ENCODE assay signal across 31 cellular contexts in the genomic region with DNA sequence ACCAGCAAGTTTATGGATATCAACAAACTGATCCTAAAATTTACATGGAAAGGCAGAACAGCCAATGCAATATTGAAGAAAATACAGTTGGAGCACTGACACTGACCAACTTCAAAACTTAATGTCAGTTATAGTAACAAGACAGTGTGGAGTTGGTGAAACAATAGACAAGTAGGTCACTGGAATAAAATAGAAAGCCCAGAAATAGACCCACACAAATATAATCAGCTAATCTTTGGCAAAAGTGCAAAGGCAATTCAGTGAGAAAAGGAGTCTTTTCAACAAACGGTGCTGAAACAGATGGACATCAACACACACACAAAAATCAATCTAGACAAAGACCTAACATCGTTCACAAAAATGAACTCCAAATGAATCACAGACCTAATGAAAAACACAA.
"Had no signal": no experiment of that assay in that cellular context is flagged by ENCODE, and none has a peak within 500 bp of the region (broad histone marks: within the 10 kb centered on the region; RNA-seq: fewer than 3 reads in every experiment).

No MANE protein-coding gene starts in this region.

- H3K4me3 Mint-ChIP-seq: activated CD4-positive, alpha-beta T cell treated with anti-CD3 and anti-CD28 coated beads, Interleukin-2, amount 10 ng/mL, durations not matched to agents 24 days and 14 days; activated CD8-positive, alpha-beta T cell treated with anti-CD3 and anti-CD28 coated beads for 36 hours; activated naive CD4-positive, alpha-beta T cell treated with anti-CD3 and anti-CD28 coated beads for 36 hours; activated naive CD8-positive, alpha-beta T cell treated with anti-CD3 and anti-CD28 coated beads for 36 hours; activated T-helper 1 cell treated with anti-CD3 and anti-CD28 coated beads, Interleukin-12 subunit alpha, Interleukin-12 subunit beta, Interleukin-2, Interleukin-4 antibody, amounts not matched to agents 30 ng/mL and 10 ng/mL and 1 ng/mL, durations not matched to agents 14 hours and 24 hours and 36 hours; central memory CD8-positive, alpha-beta T cell; T-helper 1 cell treated with Interleukin-12 subunit alpha and Interleukin-12 subunit beta and Interleukin-4 antibody, amounts not matched to agents 30 μg/mL and 1 μg/mL, for 36 hours; T-helper 2 cell treated with Interferon-gamma antibody and Interleukin-4, amounts not matched to agents 5 μg/mL and 100 μg/mL, for 36 hours had no signal

- H3K27ac Mint-ChIP-seq: activated CD4-positive, alpha-beta T cell treated with anti-CD3 and anti-CD28 coated beads, Interleukin-2, amount 10 ng/mL, durations not matched to agents 24 days and 14 days; activated CD8-positive, alpha-beta T cell treated with anti-CD3 and anti-CD28 coated beads for 36 hours; activated naive CD4-positive, alpha-beta T cell treated with anti-CD3 and anti-CD28 coated beads for 36 hours; activated naive CD8-positive, alpha-beta T cell treated with anti-CD3 and anti-CD28 coated beads for 36 hours; activated T-helper 1 cell treated with anti-CD3 and anti-CD28 coated beads, Interleukin-12 subunit alpha, Interleukin-12 subunit beta, Interleukin-2, Interleukin-4 antibody, amounts not matched to agents 30 ng/mL and 10 ng/mL and 1 ng/mL, durations not matched to agents 14 hours and 24 hours and 36 hours; T-helper 1 cell treated with Interleukin-12 subunit alpha and Interleukin-12 subunit beta and Interleukin-4 antibody, amounts not matched to agents 30 μg/mL and 1 μg/mL, for 36 hours; T-helper 2 cell treated with Interferon-gamma antibody and Interleukin-4, amounts not matched to agents 5 μg/mL and 100 μg/mL, for 36 hours had no signal

- H3K9me3 ChIP-seq: ascending aorta, Peyer's patch, SJSA1, SK-N-SH had no signal

- H3K9me3 Mint-ChIP-seq: activated T-helper 1 cell treated with anti-CD3 and anti-CD28 coated beads, Interleukin-12 subunit alpha, Interleukin-12 subunit beta, Interleukin-2, Interleukin-4 antibody, amounts not matched to agents 30 ng/mL and 10 ng/mL and 1 ng/mL, durations not matched to agents 14 hours and 24 hours and 36 hours; central memory CD8-positive, alpha-beta T cell; T-helper 1 cell treated with Interleukin-12 subunit alpha and Interleukin-12 subunit beta and Interleukin-4 antibody, amounts not matched to agents 30 μg/mL and 1 μg/mL, for 36 hours; T-helper 2 cell treated with Interferon-gamma antibody and Interleukin-4, amounts not matched to agents 5 μg/mL and 100 μg/mL, for 36 hours had no signal

- H3K27ac ChIP-seq: ascending aorta, cardiac muscle cell, KMS-11, Peyer's patch, SJSA1 had no signal

- H3K27me3 ChIP-seq: ascending aorta, cardiac muscle cell, Peyer's patch, SJSA1 had no signal

- DNase-seq: activated CD4-positive, alpha-beta T cell treated with anti-CD3 and anti-CD28 coated beads, Interleukin-2, amount 10 ng/mL, durations not matched to agents 24 days and 14 days; activated CD4-positive, alpha-beta T cell treated with anti-CD3 and anti-CD28 coated beads, Interleukin-2, amount 50 U/mL, for 4 hours; activated CD8-positive, alpha-beta T cell treated with anti-CD3 and anti-CD28 coated beads for 36 hours; activated gamma-delta T cell treated with Interleukin-2 at 50 U/mL for 16 hours; activated naive CD4-positive, alpha-beta T cell treated with anti-CD3 and anti-CD28 coated beads for 36 hours; activated naive CD8-positive, alpha-beta T cell treated with anti-CD3 and anti-CD28 coated beads for 36 hours; activated T-cell treated with anti-CD3 and anti-CD28 coated beads, Interleukin-2, amount 50 U/mL, for 1 hour; amniotic stem cell; MM.1S; MV-4-11; NCI-H1092; NCI-H1436 treated with DMSO at 0.1 percent for 48 hours; NCI-H1694 treated with DMSO at 0.1 percent for 48 hours; NCI-H2029; NCI-H510A; NCI-H526; NCI-H748 treated with DMSO at 0.1 percent for 48 hours; NK-92 treated with Interleukin-12 subunit alpha and Interleukin-12 subunit beta, amount 100 ng/mL, for 24 hours; PC-3; Peyer's patch; RPMI8226; SHP77 treated with DMSO at 0.1 percent for 48 hours; SK-N-SH had no signal

- H3K36me3 ChIP-seq: ascending aorta, cardiac muscle cell, Peyer's patch had no signal

- ATAC-seq: activated CD8-positive, alpha-beta T cell treated with anti-CD3 and anti-CD28 coated beads for 36 hours; PC-3 had no signal

- H3K27me3 Mint-ChIP-seq: activated CD4-positive, alpha-beta T cell treated with anti-CD3 and anti-CD28 coated beads, Interleukin-2, amount 10 ng/mL, durations not matched to agents 24 days and 14 days; activated CD8-positive, alpha-beta T cell treated with anti-CD3 and anti-CD28 coated beads for 36 hours; activated naive CD8-positive, alpha-beta T cell treated with anti-CD3 and anti-CD28 coated beads for 36 hours; central memory CD8-positive, alpha-beta T cell had no signal

- H3K4me3 ChIP-seq: ascending aorta, cardiac muscle cell, Peyer's patch, SJSA1 had no signal

- H3K4me1 ChIP-seq: ascending aorta, Peyer's patch had no signal
